Comparison of ENCODE assay signal across 34 cellular contexts in genomic region chr18:76627444-76627843, GRCh38.
"Had no signal": no experiment of that assay in that cellular context is flagged by ENCODE, and none has a peak within 500 bp of the region (broad histone marks: within the 10 kb centered on the region; RNA-seq: fewer than 3 reads in every experiment).

No MANE protein-coding gene starts in this region.

- DNase-seq: Karpas-422, Kasumi-1, MG63, MM.1S, MV-4-11, NCI-H1048, NCI-H1092, NCI-H1092 treated with DMSO at 0.1 percent for 48 hours, NCI-H1105, NCI-H1105 treated with DMSO at 0.1 percent for 48 hours, NCI-H1417, NCI-H1417 treated with DMSO at 0.1 percent for 48 hours, NCI-H1436, NCI-H1436 treated with DMSO at 0.1 percent for 48 hours, NCI-H146, NCI-H1694, NCI-H1694 treated with DMSO at 0.1 percent for 48 hours, NCI-H187, NCI-H187 treated with DMSO at 0.1 percent for 48 hours, NCI-H1930, NCI-H2029, NCI-H2029 treated with DMSO at 0.1 percent for 48 hours, NCI-H2081, NCI-H2081 treated with DMSO at 0.1 percent for 48 hours, NCI-H2107, NCI-H2171, NCI-H2171 treated with DMSO at 0.1 percent for 48 hours, NCI-H2227 treated with DMSO at 0.1 percent for 48 hours, NCI-H226, NCI-H345, NCI-H446, NCI-H446 treated with DMSO at 0.1 percent for 48 hours, NCI-H510A, NCI-H510A treated with DMSO at 0.1 percent for 48 hours had no signal

- H3K4me3 ChIP-seq: MG63 had no signal

- H3K9me3 ChIP-seq: MG63 had no signal

- H3K27me3 ChIP-seq: MG63 had no signal

- H3K36me3 ChIP-seq: MG63 had no signal
